ENCODE assay signal across 16 cellular contexts in the genomic region with DNA sequence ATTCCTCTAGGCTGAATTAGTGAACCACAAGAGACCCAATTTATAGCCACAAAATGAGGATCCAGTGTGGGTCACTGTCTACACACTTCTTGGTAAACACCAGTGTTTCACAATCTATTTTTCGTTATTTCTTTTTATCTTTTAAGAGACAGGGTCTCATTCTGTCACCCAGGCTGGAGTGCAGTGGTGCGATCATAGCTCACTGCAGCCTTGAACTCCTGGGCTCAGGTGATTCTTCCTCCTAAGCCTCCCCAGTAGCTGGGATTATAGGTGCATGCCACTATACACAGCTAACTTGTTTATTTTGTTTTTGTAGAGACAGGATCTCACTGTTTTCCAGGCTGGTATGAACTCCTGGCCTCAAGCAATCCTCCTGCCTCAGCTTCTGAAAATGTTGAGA. TPM values are rescaled to one million over a fixed set of nuclear protein-coding genes. Genes with fewer than 3 reads are reported as not detected.
DNase-seq lines count a peak whose midpoint lies in the region; TF ChIP-seq lines count a peak whose summit lies in the region.
"Had no signal": no experiment of that assay in that cellular context is flagged by ENCODE, and none has a peak within 500 bp of the region (broad histone marks: within the 10 kb centered on the region; RNA-seq: fewer than 3 reads in every experiment).

No MANE protein-coding gene starts in this region.

- peaks cover 11% of the 10 kb centered on the region for H3K79me1 ChIP-seq in mesenchymal stem cell (replicated peaks; ENCODE audit: low read length, poor library complexity, severe bottlenecking)

- H3K9me3 ChIP-seq in WERI-Rb-1 (ENCODE audit: severe bottlenecking) (no peaks in the 10 kb centered on the region), mesenchymal stem cell (ENCODE audit: control insufficient read depth, low read length) (no peaks in the 10 kb centered on the region), spleen (no peaks in the 10 kb centered on the region)

- peaks cover 36% of the 10 kb centered on the region for H3K4me1 Mint-ChIP-seq in activated naive CD4-positive, alpha-beta T cell treated with anti-CD3 and anti-CD28 coated beads, Interleukin-2, amount 50 U/mL, for 24 hours

- no peak for TF ChIP-seq CTCF in WERI-Rb-1 (IDR thresholded peaks at IDR 0.05; ENCODE audit: low read depth, low read length)
- TF ChIP-seq CTCF in spleen (IDR thresholded peaks at IDR 0.05 in 8 of 11, conservative IDR thresholded peaks at IDR 0.05 in 3 of 11): no peak
- no peak for TF ChIP-seq CTCF in coronary artery (IDR thresholded peaks at IDR 0.05)

- peak overlapping the region; percentile 57 for H2AK5ac ChIP-seq in mesenchymal stem cell (ENCODE audit: low read length, severe bottlenecking)

- no peak overlapping the region for H2BK12ac ChIP-seq in mesenchymal stem cell (ENCODE audit: low read length in 2 of 2)

- DNase-seq in activated naive CD4-positive, alpha-beta T cell (lab: John Stamatoyannopoulos, UW): no peak
- DNase-seq in WERI-Rb-1 (no peak), mesenchymal stem cell (no peak), spleen (peak; percentile 12), HUDEP-2 (lab: John Stamatoyannopoulos, UW; ENCODE audit: unreplicated experiment in 76 of 76) (no peak), ureter (ENCODE audit: low spot score) (no peak), coronary artery (ENCODE audit: low spot score) (no peak)
- DNase-seq: CD8-positive, alpha-beta T cell; COR-L47; DMS153; DMS79 treated with DMSO at 0.1 percent for 48 hours; H7 had no signal

- no peaks in the 10 kb centered on the region for H3K27me3 ChIP-seq in WERI-Rb-1 (ENCODE audit: insufficient read depth, low read depth, severe bottlenecking)
- H3K27me3 ChIP-seq in mesenchymal stem cell (ENCODE audit: control insufficient read depth in 1 of 2, insufficient read depth in 1 of 2, low read length in 2 of 2): no peaks in the 10 kb centered on the region
- no peaks in the 10 kb centered on the region for H3K27me3 ChIP-seq in spleen (replicated peaks in 1 of 7)

- H3K27ac ChIP-seq in WERI-Rb-1 (peak overlapping the region; percentile 76), mesenchymal stem cell (ENCODE audit: low read length, poor library complexity, severe bottlenecking) (peak overlapping the region; percentile 79), spleen (no peak overlapping the region), coronary artery (no peak overlapping the region)
- H3K27ac ChIP-seq: GM23248 had no signal

- H3K36me3 ChIP-seq in WERI-Rb-1 (peaks cover 18% of the 10 kb centered on the region), mesenchymal stem cell (ENCODE audit: control insufficient read depth in 1 of 2, insufficient read depth in 2 of 2, low read depth in 1 of 2, low read length in 2 of 2) (peaks cover 0 to 79% of the 10 kb centered on the region in 2 experiments), spleen (peaks cover 0 to 25% (median 0%) of the 10 kb centered on the region in 6 donors)

- no peak overlapping the region for H2BK5ac ChIP-seq in mesenchymal stem cell (ENCODE audit: low read depth, low read length, poor library complexity, severe bottlenecking)

- H3K27ac Mint-ChIP-seq in activated naive CD4-positive, alpha-beta T cell treated with anti-CD3 and anti-CD28 coated beads, Interleukin-2, amount 50 U/mL, for 24 hours: peak overlapping the region; percentile 23
- H3K27ac Mint-ChIP-seq: B cell; CD8-positive, alpha-beta T cell had no signal

- H2AFZ ChIP-seq in mesenchymal stem cell (ENCODE audit: low read depth, low read length): no peak overlapping the region
- H2AFZ ChIP-seq: GM23248 had no signal

- TF ChIP-seq POLR2A in spleen (IDR thresholded peaks at IDR 0.05): no peak

- H3K27me3 Mint-ChIP-seq in activated naive CD4-positive, alpha-beta T cell treated with anti-CD3 and anti-CD28 coated beads, Interleukin-2, amount 50 U/mL, for 24 hours: no peaks in the 10 kb centered on the region
- H3K27me3 Mint-ChIP-seq: B cell had no signal

- peaks cover 2% of the 10 kb centered on the region for H3K36me3 Mint-ChIP-seq in activated naive CD4-positive, alpha-beta T cell treated with anti-CD3 and anti-CD28 coated beads, Interleukin-2, amount 50 U/mL, for 24 hours

- no peak overlapping the region for H3K18ac ChIP-seq in mesenchymal stem cell (ENCODE audit: low read depth in 1 of 2, low read length in 2 of 2)

- no peaks in the 10 kb centered on the region for H3K9me3 Mint-ChIP-seq in activated naive CD4-positive, alpha-beta T cell treated with anti-CD3 and anti-CD28 coated beads, Interleukin-2, amount 50 U/mL, for 24 hours
- H3K9me3 Mint-ChIP-seq: CD14-positive monocyte; CD8-positive, alpha-beta T cell had no signal

- H2BK120ac ChIP-seq in mesenchymal stem cell (ENCODE audit: low read depth, low read length): no peak overlapping the region

- H4K8ac ChIP-seq in mesenchymal stem cell (ENCODE audit: low read length): no peak overlapping the region

- no peak overlapping the region for H3K4me2 ChIP-seq in mesenchymal stem cell (ENCODE audit: low read length, poor library complexity, severe bottlenecking)

- no peak overlapping the region for H4K91ac ChIP-seq in mesenchymal stem cell (ENCODE audit: low read length)

- H3K9ac ChIP-seq in mesenchymal stem cell (ENCODE audit: low read length): no peak overlapping the region
- H3K9ac ChIP-seq: GM23248 had no signal

- H3K4me3 Mint-ChIP-seq in activated naive CD4-positive, alpha-beta T cell treated with anti-CD3 and anti-CD28 coated beads, Interleukin-2, amount 50 U/mL, for 24 hours: no peak overlapping the region
- H3K4me3 Mint-ChIP-seq: B cell; CD14-positive monocyte; CD8-positive, alpha-beta T cell had no signal

- no peak overlapping the region for H3K14ac ChIP-seq in mesenchymal stem cell (ENCODE audit: low read length in 2 of 2)

- peaks cover 8% of the 10 kb centered on the region for H3K4me1 ChIP-seq in mesenchymal stem cell (ENCODE audit: control insufficient read depth, insufficient read depth, low read depth, low read length)
- H3K4me1 ChIP-seq in spleen: peaks cover 13 to 80% (median 39%) of the 10 kb centered on the region in 6 donors

- 94% methylated on average over 2 of the region's 2 CpGs for WGBS in mesenchymal stem cell
- WGBS in spleen, 5 donors: 50 to 81% (median 75%) methylated on average over 2 of the region's 2 CpGs

- intact Hi-C loops in spleen (cut with DNase I; ENCODE audit: low total_unique reads): loop anchor here (2.0 to 5.0 kb wide), 2 partner anchors 51 to 117 kb away; no protein-coding TSS in a partner anchor

- no peak overlapping the region for H2BK15ac ChIP-seq in mesenchymal stem cell (ENCODE audit: low read depth, poor library complexity, severe bottlenecking)

- H3K23ac ChIP-seq in mesenchymal stem cell (ENCODE audit: low read length in 2 of 2): no peak overlapping the region

- H3K4me3 ChIP-seq in WERI-Rb-1 (ENCODE audit: low read depth, low read length) (no peak overlapping the region), mesenchymal stem cell (ENCODE audit: insufficient read depth in 1 of 2, low read depth in 1 of 2, low read length in 2 of 2) (no peak overlapping the region), spleen (no peak overlapping the region), coronary artery (no peak overlapping the region)
- H3K4me3 ChIP-seq: GM23248 had no signal

- no peak overlapping the region for H3K4ac ChIP-seq in mesenchymal stem cell (ENCODE audit: low read depth in 1 of 2, low read length in 2 of 2)

RNA-seq across cellular contexts. Expression of a gene that starts 29.3 kb away (rescaled TPM):
- polyA plus RNA-seq in mesenchymal stem cell (2013, experiment 1 of 2): 4.2 TPM
- polyA plus RNA-seq in mesenchymal stem cell (2013, experiment 2 of 2): 4.5 TPM
- total RNA-seq in spleen (10 to 100 TPM; 22.8 to 43.7 (median 30.4) TPM), ureter (3.7 TPM)
- 10 to 100 TPM; 16.8 to 41.5 (median 36.0) TPM for polyA plus RNA-seq in spleen

RNA-seq across cellular contexts. Expression of a gene that starts 40.3 kb away (rescaled TPM):
- 114 TPM for polyA plus RNA-seq in mesenchymal stem cell (2013, experiment 1 of 2)
- polyA plus RNA-seq in mesenchymal stem cell (2013, experiment 2 of 2): 122 TPM
- total RNA-seq in spleen: 100 to 1,000 TPM in 5 of 7 donors, 10 to 100 TPM in 2; 85.4 to 142 (median 114) TPM
- 10 to 100 TPM; 26.9 to 36.5 (median 32.8) TPM for polyA plus RNA-seq in spleen
- total RNA-seq in ureter: 189 TPM

Comparison
In these comparisons a context has a peak if more than half of its experiments do, and no peak if none do; other contexts are left out.
1. H3K27ac ChIP-seq: peak in WERI-Rb-1 (single experiment) and mesenchymal stem cell (single experiment); none in spleen (0 of 8) and coronary artery (0 of 2).